ENCODE assay signal across 2 cellular contexts in genomic region chr2:9937968-9938367, GRCh38.
TF ChIP-seq lines count a peak whose summit lies in the region.

No MANE protein-coding gene starts in this region.

TF ChIP-seq in A549, 52 proteins besides CTCF, POLR2A, EP300 and RAD21 (continued from another document):
- TF ChIP-seq BCL3 (IDR thresholded peaks at IDR 0.05), result no peak

TF ChIP-seq in WTC11, 78 proteins besides CTCF, POLR2A, EP300 and RAD21 (continued from another document):
- no peak for TF ChIP-seq ZNF425 (CRISPR knock-in tag; conservative IDR thresholded peaks at IDR 0.05)
- TF ChIP-seq ZNF416 (CRISPR knock-in tag; IDR thresholded peaks at IDR 0.05), result no peak
- TF ChIP-seq RELA (CRISPR knock-in tag; IDR thresholded peaks at IDR 0.05; ENCODE audit: borderline replicate concordance), result no peak
- no peak for TF ChIP-seq MLX (CRISPR knock-in tag; IDR thresholded peaks at IDR 0.05)
- no peak for TF ChIP-seq ETV6 (CRISPR knock-in tag; IDR thresholded peaks at IDR 0.05)
